31 cellular contexts compared by ENCODE assay signal in the genomic region with DNA sequence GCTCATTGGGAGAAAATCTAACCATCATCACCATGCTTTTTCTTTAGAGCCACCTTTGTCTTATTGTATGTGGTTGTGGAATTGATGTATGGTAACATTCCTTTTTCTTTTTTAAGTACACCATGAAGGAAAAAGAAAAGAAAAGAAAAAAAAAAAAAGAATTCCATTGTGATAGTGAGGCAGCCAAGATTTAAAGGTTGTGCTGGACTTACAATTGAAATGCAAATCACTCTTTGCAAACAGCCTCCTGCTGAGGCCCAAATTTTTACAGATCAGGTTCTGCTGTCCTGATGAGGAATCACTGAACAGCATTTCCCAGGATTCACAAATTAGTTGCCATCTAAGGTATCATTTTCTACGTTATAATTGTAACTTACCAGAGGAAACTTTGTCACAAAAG.
"Had no signal": no experiment of that assay in that cellular context is flagged by ENCODE, and none has a peak within 500 bp of the region (broad histone marks: within the 10 kb centered on the region; RNA-seq: fewer than 3 reads in every experiment).

No MANE protein-coding gene starts in this region.

- H3K27me3 ChIP-seq: ascending aorta, MG63, Peyer's patch had no signal

- H3K27ac ChIP-seq: ascending aorta, Peyer's patch, RWPE1, SJCRH30, VCaP had no signal

- H3K27me3 Mint-ChIP-seq: activated CD4-positive, alpha-beta T cell treated with anti-CD3 and anti-CD28 coated beads for 36 hours; activated CD8-positive, alpha-beta T cell treated with anti-CD3 and anti-CD28 coated beads for 36 hours; activated naive CD4-positive, alpha-beta T cell treated with anti-CD3 and anti-CD28 coated beads, Interleukin-2, amount 50 U/mL, for 24 hours; activated naive CD8-positive, alpha-beta T cell treated with anti-CD3 and anti-CD28 coated beads, Interleukin-2, amount 50 U/mL, for 24 hours; brain; central memory CD8-positive, alpha-beta T cell had no signal

- H3K4me1 Mint-ChIP-seq: activated CD4-positive, alpha-beta T cell treated with anti-CD3 and anti-CD28 coated beads for 36 hours; activated naive CD4-positive, alpha-beta T cell treated with anti-CD3 and anti-CD28 coated beads, Interleukin-2, amount 50 U/mL, for 24 hours; activated naive CD8-positive, alpha-beta T cell treated with anti-CD3 and anti-CD28 coated beads, Interleukin-2, amount 50 U/mL, for 24 hours; central memory CD8-positive, alpha-beta T cell had no signal

- H3K4me1 ChIP-seq: ascending aorta, Peyer's patch, SJCRH30 had no signal

- H3K4me2 ChIP-seq: SK-N-SH had no signal

- H3K36me3 ChIP-seq: ascending aorta, MG63, Peyer's patch, SJCRH30 had no signal

- H3K9me3 ChIP-seq: ascending aorta, MG63, Peyer's patch, SJCRH30, SK-N-SH had no signal

- H3K4me3 ChIP-seq: ascending aorta, MG63, Peyer's patch, SJCRH30 had no signal

- H3K9me3 Mint-ChIP-seq: activated CD8-positive, alpha-beta T cell treated with anti-CD3 and anti-CD28 coated beads for 36 hours; activated naive CD4-positive, alpha-beta T cell treated with anti-CD3 and anti-CD28 coated beads, Interleukin-2, amount 50 U/mL, for 24 hours; activated naive CD8-positive, alpha-beta T cell treated with anti-CD3 and anti-CD28 coated beads, Interleukin-2, amount 50 U/mL, for 24 hours; activated T-helper 1 cell treated with anti-CD3 and anti-CD28 coated beads, Interleukin-12 subunit alpha, Interleukin-12 subunit beta, Interleukin-2, Interleukin-4 antibody, amounts not matched to agents 30 ng/mL and 10 ng/mL and 1 ng/mL, durations not matched to agents 14 hours and 24 hours and 36 hours had no signal

- H3K36me3 Mint-ChIP-seq: activated naive CD4-positive, alpha-beta T cell treated with anti-CD3 and anti-CD28 coated beads, Interleukin-2, amount 50 U/mL, for 24 hours; brain had no signal

- H3K4me3 Mint-ChIP-seq: activated CD4-positive, alpha-beta T cell treated with anti-CD3 and anti-CD28 coated beads for 36 hours; activated CD8-positive, alpha-beta T cell treated with anti-CD3 and anti-CD28 coated beads for 36 hours; activated naive CD4-positive, alpha-beta T cell treated with anti-CD3 and anti-CD28 coated beads, Interleukin-2, amount 50 U/mL, for 24 hours; activated naive CD8-positive, alpha-beta T cell treated with anti-CD3 and anti-CD28 coated beads, Interleukin-2, amount 50 U/mL, for 24 hours; activated T-helper 1 cell treated with anti-CD3 and anti-CD28 coated beads, Interleukin-12 subunit alpha, Interleukin-12 subunit beta, Interleukin-2, Interleukin-4 antibody, amounts not matched to agents 30 ng/mL and 10 ng/mL and 1 ng/mL, durations not matched to agents 14 hours and 24 hours and 36 hours; brain; central memory CD8-positive, alpha-beta T cell had no signal

- DNase-seq: activated CD4-positive, alpha-beta T cell treated with anti-CD3 and anti-CD28 coated beads for 36 hours; activated CD4-positive, alpha-beta T cell treated with anti-CD3 and anti-CD28 coated beads, Interleukin-2, amount 50 U/mL, for 1 hour; activated CD8-positive, alpha-beta memory T cell treated with anti-CD3 and anti-CD28 coated beads, Interleukin-2, amount 50 U/mL, for 48 hours; activated CD8-positive, alpha-beta T cell treated with anti-CD3 and anti-CD28 coated beads for 36 hours; activated effector memory CD4-positive, alpha-beta T cell treated with Interleukin-2 at 50 U/mL for 16 hours; activated naive CD4-positive, alpha-beta T cell; activated naive CD8-positive, alpha-beta T cell treated with anti-CD3 and anti-CD28 coated beads, Interleukin-2, amount 50 U/mL, for 24 hours; activated T-cell treated with anti-CD3 and anti-CD28 coated beads, Interleukin-2, amount 50 U/mL, for 1 hour; amniotic stem cell; MG63; MV-4-11; NCI-H1092 treated with DMSO at 0.1 percent for 48 hours; NCI-H1417 treated with DMSO at 0.1 percent for 48 hours; NCI-H1694; NCI-H2029; NCI-H345; NCI-H510A; NCI-H526 treated with DMSO at 0.1 percent for 48 hours; NK-92 treated with Interleukin-12 subunit alpha and Interleukin-12 subunit beta, amount 100 ng/mL, for 24 hours; Peyer's patch; Right ventricle myocardium superior; SJCRH30; SK-N-SH; T-helper 1 cell had no signal

- H3K9ac ChIP-seq: SK-N-SH had no signal

- H3K27ac Mint-ChIP-seq: activated CD4-positive, alpha-beta T cell treated with anti-CD3 and anti-CD28 coated beads for 36 hours; activated CD8-positive, alpha-beta T cell treated with anti-CD3 and anti-CD28 coated beads for 36 hours; activated naive CD4-positive, alpha-beta T cell treated with anti-CD3 and anti-CD28 coated beads, Interleukin-2, amount 50 U/mL, for 24 hours; activated naive CD8-positive, alpha-beta T cell treated with anti-CD3 and anti-CD28 coated beads, Interleukin-2, amount 50 U/mL, for 24 hours; activated T-helper 1 cell treated with anti-CD3 and anti-CD28 coated beads, Interleukin-12 subunit alpha, Interleukin-12 subunit beta, Interleukin-2, Interleukin-4 antibody, amounts not matched to agents 30 ng/mL and 10 ng/mL and 1 ng/mL, durations not matched to agents 14 hours and 24 hours and 36 hours had no signal
